In the genomic region with DNA sequence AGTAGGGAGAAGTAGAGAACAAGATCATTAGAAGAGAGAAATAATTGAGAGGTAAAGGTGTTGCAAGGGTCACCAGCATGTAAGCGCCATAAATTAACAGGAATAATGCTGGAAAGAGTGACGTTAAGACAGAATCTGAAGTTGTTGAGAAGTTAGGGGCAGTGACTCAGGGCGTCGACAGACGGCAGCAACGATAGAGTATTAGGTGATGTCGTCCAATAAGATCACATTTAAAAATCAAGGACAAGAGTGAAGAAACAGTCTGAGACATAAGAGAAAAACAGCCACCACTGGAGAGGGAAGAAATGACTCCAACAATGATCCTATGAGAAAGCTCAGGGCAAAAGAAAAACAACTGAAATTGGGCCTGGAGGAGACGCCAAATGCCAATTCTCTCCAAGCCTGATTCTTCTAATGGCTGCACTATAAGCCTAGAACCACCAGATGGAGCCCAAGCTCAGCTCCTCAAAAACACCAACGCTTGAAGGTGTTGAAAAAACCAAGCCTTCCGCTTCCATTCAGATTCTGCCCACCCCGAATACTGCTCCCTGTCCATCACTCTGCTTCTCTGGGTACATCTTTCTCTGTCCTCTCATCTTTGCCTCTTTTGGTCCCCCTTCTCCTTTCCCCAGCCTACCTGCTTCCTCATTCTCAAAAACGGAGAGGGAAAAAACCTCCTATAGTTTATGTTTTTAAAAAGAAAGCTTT, we compare ENCODE assay signal across 8 cellular contexts.
DNase-seq lines count a peak whose midpoint lies in the region; ATAC-seq and TF ChIP-seq lines count a peak whose summit lies in the region.

No MANE protein-coding gene starts in this region.

- 40 to 50% methylated on average over 12 of the region's 12 CpGs for WGBS in upper lobe of left lung, 2 donors

- H3K4me1 ChIP-seq in RWPE2 (ENCODE audit: insufficient read depth, poor library complexity, severe bottlenecking) (peaks cover 48% of the 10 kb centered on the region), upper lobe of left lung (peaks cover 45 to 55% (median 47%) of the 10 kb centered on the region in 4 donors)

- TF ChIP-seq CTCF in RWPE2 (IDR thresholded peaks at IDR 0.05; ENCODE audit: poor library complexity, severe bottlenecking), result peak; percentile 97
- TF ChIP-seq CTCF in foreskin fibroblast (IDR thresholded peaks at IDR 0.05; ENCODE audit: low read depth, low read length), result peak; percentile 91
- TF ChIP-seq CTCF in upper lobe of left lung (IDR thresholded peaks at IDR 0.05), result peak; percentile 78 to 92 (median 88)

- H3K27ac ChIP-seq in RWPE2 (ENCODE audit: poor library complexity, severe bottlenecking) (peak overlapping the region; percentile 96), upper lobe of left lung (peak overlapping the region in 1 of 4 donors; percentile 12)

- ATAC-seq in RWPE2 (ENCODE audit: low read depth), result no peak
- ATAC-seq in upper lobe of left lung (ENCODE audit: low FRiP score in 2 of 2), result peak; percentile 77 to 81
- ATAC-seq in GM18502 (IDR thresholded peaks at IDR 0.05; ENCODE audit: poor library complexity, unreplicated experiment), result no peak

- H3K4me3 ChIP-seq in RWPE2 (ENCODE audit: severe bottlenecking) (no peak overlapping the region), foreskin fibroblast (ENCODE audit: low read depth in 1 of 2, low read length in 2 of 2) (no peak overlapping the region), upper lobe of left lung (no peak overlapping the region)

- H3K9me3 ChIP-seq in RWPE2 (ENCODE audit: severe bottlenecking) (no peaks in the 10 kb centered on the region), upper lobe of left lung (no peaks in the 10 kb centered on the region)

- DNase-seq in DMS53 (lab: John Stamatoyannopoulos, UW) (peak; percentile 82), LoVo (ENCODE audit: low spot score) (peak; percentile 74), RWPE2 (ENCODE audit: low spot score) (no peak), foreskin fibroblast (peak; percentile 53 to 84), nucleus accumbens (lab: John Stamatoyannopoulos, UW) (peak in 45 of 56 donors; percentile 5 to 77 (median 29)), upper lobe of left lung (peak in 1 of 2 donors; percentile 52)
- DNase-seq in activated T-helper 9 cell treated with anti-CD3 and anti-CD28 coated beads, Interleukin-2, amount 50 U/mL, for 16 hours (ENCODE audit: low read depth), result peak; percentile 26

- H3K36me3 ChIP-seq in RWPE2 (ENCODE audit: low read depth), result peaks cover 47% of the 10 kb centered on the region
- peaks cover 0 to 12% (median 7%) of the 10 kb centered on the region in 4 donors for H3K36me3 ChIP-seq in upper lobe of left lung

- H3K27me3 ChIP-seq in RWPE2 (ENCODE audit: insufficient read depth, poor library complexity, severe bottlenecking), result no peaks in the 10 kb centered on the region
- no peaks in the 10 kb centered on the region for H3K27me3 ChIP-seq in upper lobe of left lung

- no peak for TF ChIP-seq EP300 in upper lobe of left lung (IDR thresholded peaks at IDR 0.05)

- no peak for TF ChIP-seq POLR2A in upper lobe of left lung (IDR thresholded peaks at IDR 0.05)

Comparison
In these comparisons a context has a peak if more than half of its experiments do, and no peak if none do; other contexts are left out.
1. ATAC-seq: peak in upper lobe of left lung (2 of 2); none in RWPE2 (single experiment) and GM18502 (single experiment).
2. Peak in every context shown above with its lines, with median percentiles within 50 percentile points of each other: CTCF ChIP-seq.